In the genomic region with DNA sequence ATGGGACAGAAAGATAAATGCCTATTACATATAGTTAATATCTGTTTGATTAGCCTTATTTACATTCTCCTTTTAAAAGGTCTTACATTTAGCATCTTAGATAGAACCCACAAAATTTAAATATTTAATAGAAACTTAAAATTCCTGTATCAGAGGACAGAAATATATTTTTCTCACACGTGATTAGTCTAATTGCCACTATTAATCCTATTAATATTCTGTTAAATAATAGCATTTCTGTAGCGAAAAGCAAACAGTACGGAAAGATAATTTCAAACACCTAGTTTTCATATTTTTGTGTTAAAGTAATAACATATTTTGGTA, we compare ENCODE assay signal across 8 cellular contexts. TPM values are rescaled to one million over a fixed set of nuclear protein-coding genes. Genes with fewer than 3 reads are reported as not detected.
DNase-seq lines count a peak whose midpoint lies in the region; ATAC-seq and TF ChIP-seq lines count a peak whose summit lies in the region.

No MANE protein-coding gene starts in this region.

- H3K27me3 ChIP-seq in ascending aorta = no peaks in the 10 kb centered on the region
- H3K27me3 ChIP-seq in right lobe of liver = no peaks in the 10 kb centered on the region
- H3K27me3 ChIP-seq in tibial artery = no peaks in the 10 kb centered on the region

- 55% methylated on average over 3 of the region's 3 CpGs for WGBS in right lobe of liver (ENCODE audit: insufficient coverage, low coverage, low lambda C conversion rate, missing lambda C conversion rate)

- H3K36me3 Mint-ChIP-seq in activated naive CD4-positive, alpha-beta T cell treated with anti-CD3 and anti-CD28 coated beads, Interleukin-2, amount 10 ng/mL, durations not matched to agents 7 days and 5 days = peaks cover 15% of the 10 kb centered on the region
- H3K36me3 Mint-ChIP-seq in activated naive CD4-positive, alpha-beta T cell treated with anti-CD3 and anti-CD28 coated beads, Interleukin-2, amount 50 U/mL, for 72 hours = peaks cover 15 to 28% of the 10 kb centered on the region in 2 donors

- CTCF ChIA-PET in activated naive CD4-positive, alpha-beta T cell treated with anti-CD3 and anti-CD28 coated beads, Interleukin-2, amount 10 ng/mL, durations not matched to agents 7 days and 5 days (lab: Charles Lee) = no interaction called here

- H3K4me3 ChIP-seq in ascending aorta (peak overlapping the region; percentile 62 to 77), right lobe of liver (peak overlapping the region; percentile 55 to 68 (median 61)), tibial artery (peak overlapping the region; percentile 63 to 73)

- H3K36me3 ChIP-seq in ascending aorta (no peaks in the 10 kb centered on the region), right lobe of liver (peaks cover 0 to 3% (median 0%) of the 10 kb centered on the region in 4 donors), tibial artery (peaks cover 1 to 12% (median 9%) of the 10 kb centered on the region in 3 donors)

- TF ChIP-seq CTCF in ascending aorta (IDR thresholded peaks at IDR 0.05) (no peak), right lobe of liver (IDR thresholded peaks at IDR 0.05) (no peak), tibial artery (IDR thresholded peaks at IDR 0.05) (no peak)

- H3K27ac Mint-ChIP-seq in activated naive CD4-positive, alpha-beta T cell treated with anti-CD3 and anti-CD28 coated beads, Interleukin-2, amount 10 ng/mL, durations not matched to agents 7 days and 5 days = no peak overlapping the region
- H3K27ac Mint-ChIP-seq in activated naive CD4-positive, alpha-beta T cell treated with anti-CD3 and anti-CD28 coated beads, Interleukin-2, amount 50 U/mL, for 72 hours = peak overlapping the region in 1 of 2 donors; percentile 91

- H3K27ac ChIP-seq in ascending aorta = peak overlapping the region in 1 of 2 donors; percentile 64
- peak overlapping the region; percentile 9 to 66 (median 12) for H3K27ac ChIP-seq in right lobe of liver
- peak overlapping the region; percentile 56 to 71 for H3K27ac ChIP-seq in tibial artery

- peaks cover 11% of the 10 kb centered on the region for H3K27me3 Mint-ChIP-seq in activated naive CD4-positive, alpha-beta T cell treated with anti-CD3 and anti-CD28 coated beads, Interleukin-2, amount 10 ng/mL, durations not matched to agents 7 days and 5 days

- DNase-seq in activated naive CD4-positive, alpha-beta T cell treated with anti-CD3 and anti-CD28 coated beads, Interleukin-2, amount 10 ng/mL, durations not matched to agents 7 days and 5 days = no peak
- no peak for DNase-seq in activated naive CD4-positive, alpha-beta T cell treated with anti-CD3 and anti-CD28 coated beads, Interleukin-2, amount 50 U/mL, for 72 hours (ENCODE audit: low spot score in 2 of 2)
- DNase-seq in ascending aorta (ENCODE audit: low spot score in 2 of 2) = no peak
- DNase-seq in right lobe of liver = no peak
- DNase-seq in tibial artery = no peak
- DNase-seq in NCI-H1436 treated with DMSO at 0.1 percent for 48 hours (lab: John Stamatoyannopoulos, UW) = no peak
- no peak for DNase-seq in stimulated activated CD4-positive, alpha-beta T cell treated with anti-CD3 and anti-CD28 coated beads, Interleukin-4, amount 100 ng/mL, for 4 hours
- DNase-seq in head of caudate nucleus = no peak

- H3K4me1 ChIP-seq in ascending aorta = peaks cover 0 to 6% of the 10 kb centered on the region in 2 donors
- H3K4me1 ChIP-seq in right lobe of liver = peaks cover 0 to 7% (median 3%) of the 10 kb centered on the region in 4 donors
- H3K4me1 ChIP-seq in tibial artery = peaks cover 0 to 8% (median 4%) of the 10 kb centered on the region in 4 donors

- peaks cover 20% of the 10 kb centered on the region for H3K4me1 Mint-ChIP-seq in activated naive CD4-positive, alpha-beta T cell treated with anti-CD3 and anti-CD28 coated beads, Interleukin-2, amount 10 ng/mL, durations not matched to agents 7 days and 5 days

- ATAC-seq in activated naive CD4-positive, alpha-beta T cell treated with anti-CD3 and anti-CD28 coated beads, Interleukin-2, amount 50 U/mL, for 72 hours = no peak
- no peak for ATAC-seq in right lobe of liver

- peak overlapping the region; percentile 81 for H3K4me3 Mint-ChIP-seq in activated naive CD4-positive, alpha-beta T cell treated with anti-CD3 and anti-CD28 coated beads, Interleukin-2, amount 10 ng/mL, durations not matched to agents 7 days and 5 days

- intact Hi-C loops in ascending aorta (cut with DNase I) (no loop called here), right lobe of liver (cut with DNase I) (no loop called here), tibial artery (cut with DNase I; ENCODE audit: low total_unique reads) (no loop called here), head of caudate nucleus (cut with DNase I) (no loop called here)

- no peaks in the 10 kb centered on the region for H3K9me3 Mint-ChIP-seq in activated naive CD4-positive, alpha-beta T cell treated with anti-CD3 and anti-CD28 coated beads, Interleukin-2, amount 10 ng/mL, durations not matched to agents 7 days and 5 days
- H3K9me3 Mint-ChIP-seq in activated naive CD4-positive, alpha-beta T cell treated with anti-CD3 and anti-CD28 coated beads, Interleukin-2, amount 50 U/mL, for 72 hours = no peaks in the 10 kb centered on the region

- TF ChIP-seq POLR2A in right lobe of liver (IDR thresholded peaks at IDR 0.05) = no peak

- no peaks in the 10 kb centered on the region for H3K9me3 ChIP-seq in ascending aorta
- H3K9me3 ChIP-seq in right lobe of liver = no peaks in the 10 kb centered on the region
- H3K9me3 ChIP-seq in tibial artery = no peaks in the 10 kb centered on the region

RNA-seq across cellular contexts. Expression of a gene that starts 0.4 kb away (rescaled TPM):
- total RNA-seq in activated naive CD4-positive, alpha-beta T cell treated with anti-CD3 and anti-CD28 coated beads, Interleukin-2, amount 50 U/mL, for 72 hours = 1 to 10 TPM; 4.4 to 4.6 TPM
- total RNA-seq in ascending aorta = 11.8 TPM
- 1 to 10 TPM in 4 of 6 experiments, under 1 TPM in 2; 0.95 to 4.0 (median 1.4) TPM for total RNA-seq in right lobe of liver

RNA-seq across cellular contexts. Expression of a gene that starts 37.7 kb away (rescaled TPM):
- 1 to 10 TPM; 6.4 to 9.7 TPM for total RNA-seq in activated naive CD4-positive, alpha-beta T cell treated with anti-CD3 and anti-CD28 coated beads, Interleukin-2, amount 50 U/mL, for 72 hours
- total RNA-seq in ascending aorta (10.4 TPM), right lobe of liver (1 to 10 TPM; 2.6 to 3.8 (median 3.2) TPM)
